In the genomic region with DNA sequence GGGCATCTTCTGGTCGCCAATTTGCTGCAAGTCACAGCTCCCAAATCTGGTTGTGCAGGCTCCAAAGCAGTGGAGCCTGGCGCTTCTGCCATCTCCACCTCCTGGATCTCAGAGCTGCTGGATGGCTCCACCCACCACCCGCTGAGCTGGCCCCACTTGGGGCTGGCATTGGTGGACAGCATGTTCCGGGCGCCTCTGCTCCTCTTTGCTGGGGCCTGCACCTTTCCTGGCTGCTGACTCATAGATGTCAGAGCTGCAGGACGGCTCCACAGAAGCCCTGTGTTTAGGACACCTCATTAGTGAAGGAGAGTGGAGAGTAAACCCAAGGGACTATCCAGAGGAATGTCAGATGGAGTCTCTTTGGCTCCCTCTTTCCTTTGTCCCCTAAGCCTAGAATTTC, we compare ENCODE assay signal across 23 cellular contexts. TPM values are rescaled to one million over a fixed set of nuclear protein-coding genes. Genes with fewer than 3 reads are reported as not detected.
DNase-seq lines count a peak whose midpoint lies in the region; ATAC-seq and TF ChIP-seq lines count a peak whose summit lies in the region.
"Had no signal": no experiment of that assay in that cellular context is flagged by ENCODE, and none has a peak within 500 bp of the region (broad histone marks: within the 10 kb centered on the region; RNA-seq: fewer than 3 reads in every experiment).

No MANE protein-coding gene starts in this region.

- TF ChIP-seq POLR2A in heart left ventricle (IDR thresholded peaks at IDR 0.05) (no peak), gastroesophageal sphincter (IDR thresholded peaks at IDR 0.05) (no peak)

- H3K27ac ChIP-seq in right atrium auricular region (peak overlapping the region in 1 of 2 donors; percentile 52), RWPE2 (ENCODE audit: poor library complexity, severe bottlenecking) (peak overlapping the region; percentile 7), heart left ventricle (peak overlapping the region in 3 of 12 donors; percentile 14 to 15 (median 15)), gastroesophageal sphincter (no peak overlapping the region)

- H3K4me3 ChIP-seq in right atrium auricular region (no peak overlapping the region), RWPE2 (ENCODE audit: severe bottlenecking) (no peak overlapping the region), heart left ventricle (no peak overlapping the region), gastroesophageal sphincter (no peak overlapping the region)
- H3K4me3 ChIP-seq: smooth muscle cell, upper lobe of left lung had no signal

- no peaks in the 10 kb centered on the region for H3K27me3 ChIP-seq in right atrium auricular region
- no peaks in the 10 kb centered on the region for H3K27me3 ChIP-seq in RWPE2 (ENCODE audit: insufficient read depth, poor library complexity, severe bottlenecking)
- H3K27me3 ChIP-seq in heart left ventricle, result no peaks in the 10 kb centered on the region
- H3K27me3 ChIP-seq in gastroesophageal sphincter, result no peaks in the 10 kb centered on the region
- H3K27me3 ChIP-seq: upper lobe of left lung had no signal

- H3K9me3 ChIP-seq in right atrium auricular region (peaks cover 0 to 5% of the 10 kb centered on the region in 2 donors), RWPE2 (ENCODE audit: severe bottlenecking) (no peaks in the 10 kb centered on the region), heart left ventricle (peaks cover 0 to 20% (median 0%) of the 10 kb centered on the region in 12 donors), gastroesophageal sphincter (peaks cover 0 to 8% (median 0%) of the 10 kb centered on the region in 3 donors)
- H3K9me3 ChIP-seq: upper lobe of left lung had no signal

- intact Hi-C loops in Right ventricle myocardium inferior (cut with DNase I) (no loop called here), heart left ventricle (cut with DNase I) (no loop called here)

- peaks cover 0 to 13% of the 10 kb centered on the region in 2 donors for H3K4me1 ChIP-seq in right atrium auricular region
- peaks cover 11% of the 10 kb centered on the region for H3K4me1 ChIP-seq in RWPE2 (ENCODE audit: insufficient read depth, poor library complexity, severe bottlenecking)
- peaks cover 0 to 19% (median 6%) of the 10 kb centered on the region in 12 donors for H3K4me1 ChIP-seq in heart left ventricle
- H3K4me1 ChIP-seq in gastroesophageal sphincter, result no peaks in the 10 kb centered on the region

- H3K36me3 ChIP-seq in right atrium auricular region (no peaks in the 10 kb centered on the region), RWPE2 (ENCODE audit: low read depth) (peaks cover 5% of the 10 kb centered on the region; the same call in 1 of the 2 replicates), heart left ventricle (peaks cover 0 to 6% (median 0%) of the 10 kb centered on the region in 9 donors), gastroesophageal sphincter (peaks cover 0 to 9% of the 10 kb centered on the region in 2 donors)
- H3K36me3 ChIP-seq: upper lobe of left lung had no signal

- ATAC-seq in Right ventricle myocardium inferior (peak; percentile 69), RWPE2 (ENCODE audit: low read depth) (peak; percentile 100), heart left ventricle (peak; percentile 87 to 95 (median 92)), HG02798 (IDR thresholded peaks at IDR 0.05; ENCODE audit: poor library complexity, unreplicated experiment) (no peak), gastroesophageal sphincter (no peak)
- ATAC-seq: activated T-helper 17 cell treated with anti-CD3 and anti-CD28 coated beads, Interleukin-2, amount 50 U/mL, for 72 hours had no signal

- 63 to 93% (median 81%) methylated on average over 1 to 6 of the region's 6 CpGs for WGBS in heart left ventricle, 4 donors
- WGBS in gastroesophageal sphincter (ENCODE audit: low coverage in 1 of 2), 2 donors, result no CpG with 5 or more reads among the region's 6 CpGs

- TF ChIP-seq CTCF in right atrium auricular region (IDR thresholded peaks at IDR 0.05), result no peak
- no peak for TF ChIP-seq CTCF in RWPE2 (IDR thresholded peaks at IDR 0.05; ENCODE audit: poor library complexity, severe bottlenecking)
- TF ChIP-seq CTCF in heart left ventricle (IDR thresholded peaks at IDR 0.05), result no peak
- TF ChIP-seq CTCF in gastroesophageal sphincter (IDR thresholded peaks at IDR 0.05), result no peak

- peak; percentile 42 for DNase-seq in Right ventricle myocardium inferior (ENCODE audit: missing footprints)
- no peak for DNase-seq in right atrium auricular region (ENCODE audit: low spot score)
- peak; percentile 83 for DNase-seq in RWPE2 (ENCODE audit: low spot score)
- DNase-seq in heart left ventricle, result peak in 3 of 5 donors; percentile 35 to 75 (median 54)
- no peak for DNase-seq in GM19238 (ENCODE audit: insufficient read length, low spot score)
- no peak for DNase-seq in activated CD8-positive, alpha-beta memory T cell treated with anti-CD3 and anti-CD28 coated beads, Interleukin-2, amount 50 U/mL, for 4 hours
- DNase-seq: activated CD4-positive, CD25-positive, alpha-beta regulatory T cell treated with anti-CD3 and anti-CD28 coated beads, Interleukin-2, amount 50 U/mL, for 72 hours; activated naive CD8-positive, alpha-beta T cell treated with anti-CD3 and anti-CD28 coated beads, Interleukin-2, amount 10 ng/mL, durations not matched to agents 7 days and 5 days; cortex of kidney; DMS 273 treated with DMSO at 0.1 percent for 48 hours; hypothalamus; NCI-H146; NCI-H748 treated with DMSO at 0.1 percent for 48 hours; nephron progenitor cell; OCI-M1; stimulated activated CD4-positive, alpha-beta T cell treated with anti-CD3 and anti-CD28 coated beads, Interleukin-4, amount 100 ng/mL, for 1 hour had no signal

- TF ChIP-seq EP300 in gastroesophageal sphincter (IDR thresholded peaks at IDR 0.05), result no peak

RNA-seq across cellular contexts. Expression of a gene that starts 27.4 kb away (rescaled TPM):
- total RNA-seq in Right ventricle myocardium inferior (29.5 TPM), right atrium auricular region (10 to 100 TPM; 22.3 to 26.5 TPM), heart left ventricle (10 to 100 TPM; 22.8 to 36.8 (median 31.8) TPM), gastroesophageal sphincter (10 to 100 TPM; 35.6 to 63.7 (median 40.7) TPM)
- polyA plus RNA-seq in heart left ventricle, result 10 to 100 TPM in 1 of 2 donors, 1 to 10 TPM in 1; 4.2 to 17.7 TPM

RNA-seq across cellular contexts. Expression of a gene that starts 59.4 kb away (rescaled TPM):
- total RNA-seq in Right ventricle myocardium inferior (not detected), right atrium auricular region (1 to 10 TPM; 1.2 to 7.5 TPM), heart left ventricle (under 1 TPM in 2 of 9 donors, not detected in 7; 0.20 to 0.66 TPM), gastroesophageal sphincter (under 1 TPM in 1 of 4 donors, not detected in 3; 0.19 TPM)
- polyA plus RNA-seq in heart left ventricle, result not detected
- total RNA-seq: activated CD8-positive, alpha-beta memory T cell treated with anti-CD3 and anti-CD28 coated beads for 36 hours; activated naive CD8-positive, alpha-beta T cell treated with anti-CD3 and anti-CD28 coated beads, Interleukin-2, amount 10 ng/mL, durations not matched to agents 7 days and 5 days; smooth muscle cell had no signal
- polyA plus RNA-seq: CD14-positive monocyte had no signal

Comparison
In these comparisons a context has a peak if more than half of its experiments do, and no peak if none do; other contexts are left out.
1. DNase-seq: peak in Right ventricle myocardium inferior (single experiment), RWPE2 (single experiment) and heart left ventricle (3 of 5); none in right atrium auricular region (single experiment), GM19238 (single experiment) and activated CD8-positive, alpha-beta memory T cell treated with anti-CD3 and anti-CD28 coated beads, Interleukin-2, amount 50 U/mL, for 4 hours (single experiment).
2. ATAC-seq: peak in Right ventricle myocardium inferior (single experiment), RWPE2 (single experiment) and heart left ventricle (4 of 4); none in HG02798 (single experiment) and gastroesophageal sphincter (single experiment).